In the genomic region with DNA sequence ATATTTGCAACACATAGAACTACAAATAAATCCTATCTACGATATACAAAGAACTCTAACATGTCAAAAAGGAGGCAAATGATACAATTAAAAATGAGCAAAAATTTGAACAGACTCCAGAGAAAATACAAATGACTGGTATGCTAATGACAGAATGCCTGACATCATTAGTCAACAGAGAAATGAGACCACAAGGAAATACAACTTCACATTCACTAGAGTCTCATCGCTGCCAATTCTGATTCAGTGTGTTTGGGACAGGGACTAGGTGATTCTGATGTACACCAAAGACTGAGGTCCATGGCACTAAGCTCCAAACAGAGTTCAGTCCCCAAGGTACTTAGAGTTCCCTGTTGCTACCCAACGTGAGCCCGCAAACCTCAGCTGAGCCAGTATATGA, we compare ENCODE assay signal across 25 cellular contexts. TPM values are rescaled to one million over a fixed set of nuclear protein-coding genes. Genes with fewer than 3 reads are reported as not detected.
A peak's percentile ranks its signal among the peaks of the same experiment; 100 is the strongest.
DNase-seq lines count a peak whose midpoint lies in the region; ATAC-seq, FAIRE-seq and TF ChIP-seq lines count a peak whose summit lies in the region.
"Had no signal": no experiment of that assay in that cellular context is flagged by ENCODE, and none has a peak within 500 bp of the region (broad histone marks: within the 10 kb centered on the region; RNA-seq: fewer than 3 reads in every experiment).

No MANE protein-coding gene starts in this region.

- no peak for TF ChIP-seq POLR2A in GM12891 (IDR thresholded peaks at IDR 0.05; ENCODE audit: low read depth, low read length)

- H3K9me3 ChIP-seq in GM23248 (ENCODE audit: low read depth) (no peaks in the 10 kb centered on the region), astrocyte (ENCODE audit: insufficient read depth, low read depth, low read length) (no peaks in the 10 kb centered on the region)
- H3K9me3 ChIP-seq: Peyer's patch had no signal

- H3K9ac ChIP-seq in GM23248 (no peak overlapping the region), astrocyte (ENCODE audit: low read length) (no peak overlapping the region)

- no peak overlapping the region for H3K27ac Mint-ChIP-seq in astrocyte (ENCODE audit: unreplicated experiment)

- H3K4me3 Mint-ChIP-seq in astrocyte (ENCODE audit: unreplicated experiment) = no peak overlapping the region
- H3K4me3 Mint-ChIP-seq: CD4-positive, alpha-beta memory T cell had no signal

- no peaks in the 10 kb centered on the region for H3K9me2 ChIP-seq in GM23248 (ENCODE audit: insufficient read depth)

- H3K27ac ChIP-seq in GM23248 (no peak overlapping the region), astrocyte (ENCODE audit: low read depth, low read length) (no peak overlapping the region)
- H3K27ac ChIP-seq: HL-60, SK-N-MC had no signal

- peaks cover 7% of the 10 kb centered on the region for H3K4me1 Mint-ChIP-seq in astrocyte (ENCODE audit: low read depth, unreplicated experiment)

- no peaks in the 10 kb centered on the region for H4K20me1 ChIP-seq in GM23248 (ENCODE audit: insufficient read depth)
- H4K20me1 ChIP-seq in astrocyte (ENCODE audit: insufficient read depth, low read length) = no peaks in the 10 kb centered on the region

- no peaks in the 10 kb centered on the region for H3K79me2 ChIP-seq in GM23248 (ENCODE audit: insufficient read depth)
- no peaks in the 10 kb centered on the region for H3K79me2 ChIP-seq in astrocyte (ENCODE audit: insufficient read depth, low read length)

- H3K4me3 ChIP-seq in AG10803 (ENCODE audit: low read length) = no peak overlapping the region
- no peak overlapping the region for H3K4me3 ChIP-seq in GM23248
- H3K4me3 ChIP-seq in astrocyte (ENCODE audit: insufficient read depth, low read depth, low read length) = no peak overlapping the region
- H3K4me3 ChIP-seq: Peyer's patch, SK-N-MC had no signal

- no peaks in the 10 kb centered on the region for H3K36me3 ChIP-seq in GM23248 (ENCODE audit: low read depth)
- H3K36me3 ChIP-seq in astrocyte (ENCODE audit: insufficient read depth, low read length) = no peaks in the 10 kb centered on the region
- H3K36me3 ChIP-seq: Peyer's patch had no signal

- H3F3A ChIP-seq in GM23248 (ENCODE audit: insufficient read depth) = no peaks in the 10 kb centered on the region

- no peak for FAIRE-seq in astrocyte (lab: Jason Lieb, UNC)
- no peak for FAIRE-seq in GM12891 (lab: Jason Lieb, UNC)
- FAIRE-seq: GM18507 had no signal

- in situ Hi-C loops in GM23248 (cut with MboI) = no loop called here

- intact Hi-C loops in left colon (cut with DNase I, micrococcal nuclease) = no loop called here

- peaks cover 6% of the 10 kb centered on the region for H3K9me3 Mint-ChIP-seq in astrocyte (ENCODE audit: unreplicated experiment)
- H3K9me3 Mint-ChIP-seq: CD4-positive, alpha-beta memory T cell had no signal

- DNase-seq in AG10803 (ENCODE audit: low read depth) (peak; percentile 19), GM23248 (peak; percentile 19), astrocyte (ENCODE audit: low read depth) (peak; percentile 27), kidney tubule cell (ENCODE audit: low spot score) (peak; percentile 60), Ammon's horn (ENCODE audit: low spot score) (no peak), left colon (no peak), GM12891 (ENCODE audit: insufficient read length, low spot score) (no peak)
- DNase-seq: AML-193; C1 segment of cervical spinal cord; CD4-positive, alpha-beta memory T cell; COR-L47; H7; NCI-H1092; NCI-H1417 treated with DMSO at 0.1 percent for 48 hours; NCI-H1694 treated with DMSO at 0.1 percent for 48 hours; NCI-H2081; NCI-H2227 treated with DMSO at 0.1 percent for 48 hours; NCI-H526 treated with DMSO at 0.1 percent for 48 hours; Peyer's patch; SIG-M5 had no signal

- no peaks in the 10 kb centered on the region for H3K27me3 ChIP-seq in GM23248 (replicated peaks; ENCODE audit: insufficient read depth)
- no peaks in the 10 kb centered on the region for H3K27me3 ChIP-seq in astrocyte (ENCODE audit: insufficient read depth, low read length)
- H3K27me3 ChIP-seq: Peyer's patch had no signal

- 76 to 83% methylated on average over 4 of the region's 4 CpGs for WGBS in GM23248 (ENCODE audit: low coverage in 1 of 2, low lambda C conversion rate in 2 of 2, missing lambda C conversion rate in 2 of 2), 2 experiments

- H3K4me2 ChIP-seq in GM23248 (ENCODE audit: unreplicated experiment) (no peak overlapping the region), astrocyte (ENCODE audit: low read length) (no peak overlapping the region)

- no peaks in the 10 kb centered on the region for H3K36me3 Mint-ChIP-seq in astrocyte (ENCODE audit: low read depth, unreplicated experiment)

- H3K4me1 ChIP-seq in GM23248 (ENCODE audit: insufficient read depth) = no peaks in the 10 kb centered on the region
- H3K4me1 ChIP-seq in astrocyte (ENCODE audit: insufficient read depth, low read length) = no peaks in the 10 kb centered on the region

- TF ChIP-seq CTCF in AG10803 (conservative IDR thresholded peaks at IDR 0.05; ENCODE audit: low read length) = no peak
- no peak for TF ChIP-seq CTCF in astrocyte (IDR thresholded peaks at IDR 0.05; ENCODE audit: insufficient read depth, low read depth, low read length)

- peaks cover 12% of the 10 kb centered on the region for H3K27me3 Mint-ChIP-seq in astrocyte (ENCODE audit: low read depth, unreplicated experiment)
- H3K27me3 Mint-ChIP-seq: CD4-positive, alpha-beta memory T cell had no signal

- ATAC-seq in left colon = no peak

- H2AFZ ChIP-seq in GM23248 (no peak overlapping the region), astrocyte (ENCODE audit: low read depth, low read length) (no peak overlapping the region)

TF ChIP-seq in GM12891, 5 proteins besides CTCF, POLR2A, EP300 and RAD21:
- TF ChIP-seq TAF1 (IDR thresholded peaks at IDR 0.05; ENCODE audit: low read depth, low read length) = no peak
- TF ChIP-seq PAX5 (IDR thresholded peaks at IDR 0.05; ENCODE audit: insufficient read depth, low read length, severe bottlenecking) = no peak
- no peak for TF ChIP-seq POU2F2 (IDR thresholded peaks at IDR 0.05; ENCODE audit: low read depth, low read length)
- TF ChIP-seq SPI1 (IDR thresholded peaks at IDR 0.05; ENCODE audit: low read depth, low read length) = no peak
- TF ChIP-seq POLR2AphosphoS5 (IDR thresholded peaks at IDR 0.05; ENCODE audit: low read depth, low read length) = no peak

RNA-seq across cellular contexts. Expression of gene SLC2A9, which starts 23.4 kb away (rescaled TPM):
- 0.25 and 2.8 TPM in 2 replicates for total RNA-seq in GM23248 (2014; rRNA removed; shearing (Covaris generic))
- 3.5 and 3.8 TPM in 2 replicates for polyA plus RNA-seq in GM23248 (2016; fragmentation: Nextera tagmentation; extraction: Ambion mirVana)
- total RNA-seq in astrocyte = 0.54 and 0.62 TPM in 2 replicates
- 1 to 10 TPM; 5.1 to 5.2 TPM for total RNA-seq in left colon
- polyA plus RNA-seq in GM12891 (2012; ENCODE audit: low read depth, missing spikeins) = 0.56 TPM
- total RNA-seq: A172, H7, NCI-H460 had no signal

Comparison
In these comparisons a context has a peak if more than half of its experiments do, and no peak if none do; other contexts are left out.
1. DNase-seq: peak in AG10803 (single experiment), GM23248 (single experiment), astrocyte (single experiment) and kidney tubule cell (single experiment); none in Ammon's horn (single experiment), left colon (0 of 2) and GM12891 (single experiment).